In genomic region chr11:94342250-94342649, GRCh38 we compare ENCODE assay signal across 28 cellular contexts. TPM values are rescaled to one million over a fixed set of nuclear protein-coding genes. Genes with fewer than 3 reads are reported as not detected.
"Had no signal": no experiment of that assay in that cellular context is flagged by ENCODE, and none has a peak within 500 bp of the region (broad histone marks: within the 10 kb centered on the region; RNA-seq: fewer than 3 reads in every experiment).

No MANE protein-coding gene starts in this region.

- H3K27ac ChIP-seq: adrenal gland, Peyer's patch, SJSA1 had no signal

- H3K27me3 ChIP-seq: adrenal gland, Peyer's patch, SJSA1 had no signal

- H3K4me1 ChIP-seq: adrenal gland, Peyer's patch, SJSA1 had no signal

- H3K4me3 ChIP-seq: adrenal gland, Peyer's patch, SJSA1 had no signal

- DNase-seq: activated CD4-positive, alpha-beta T cell treated with anti-CD3 and anti-CD28 coated beads for 36 hours; activated CD4-positive, alpha-beta T cell treated with anti-CD3 and anti-CD28 coated beads, Interleukin-2, amount 10 ng/mL, durations not matched to agents 7 days and 5 days; activated CD4-positive, alpha-beta T cell treated with anti-CD3 and anti-CD28 coated beads, Interleukin-2, amount 50 U/mL, for 48 hours; activated CD8-positive, alpha-beta T cell treated with anti-CD3 and anti-CD28 coated beads, Interleukin-2, amount 10 ng/mL, durations not matched to agents 7 days and 5 days; activated gamma-delta T cell treated with Interleukin-2 at 50 U/mL for 16 hours; activated naive CD4-positive, alpha-beta T cell treated with anti-CD3 and anti-CD28 coated beads for 36 hours; activated T-cell treated with anti-CD3 and anti-CD28 coated beads for 4 hours; activated T-cell treated with anti-CD3 and anti-CD28 coated beads, Interleukin-2, amount 50 U/mL, for 4 hours; adrenal gland; central memory CD4-positive, alpha-beta T cell; NCI-H1092; NCI-H1436 treated with DMSO at 0.1 percent for 48 hours; NCI-H1694 treated with DMSO at 0.1 percent for 48 hours; NCI-H2029; NCI-H345; NCI-H524 treated with DMSO at 0.1 percent for 48 hours; Peyer's patch; RPMI8226; SHP77 treated with DMSO at 0.1 percent for 48 hours; SK-N-SH had no signal

- ATAC-seq: activated CD4-positive, alpha-beta T cell treated with anti-CD3 and anti-CD28 coated beads for 36 hours; activated CD4-positive, CD25-positive, alpha-beta regulatory T cell treated with anti-CD3 and anti-CD28 coated beads, Interleukin-2, amount 50 U/mL, for 24 hours; activated CD8-positive, alpha-beta T cell treated with anti-CD3 and anti-CD28 coated beads, Interleukin-2, amount 10 ng/mL, durations not matched to agents 7 days and 5 days; activated naive CD4-positive, alpha-beta T cell treated with anti-CD3 and anti-CD28 coated beads, Interleukin-2, amount 50 U/mL, for 72 hours; activated T-cell treated with anti-CD3 and anti-CD28 coated beads, Interleukin-2, amount 50 U/mL, for 4 hours; WTC11 had no signal

RNA-seq across cellular contexts. Expression of gene IZUMO1R, which starts 37.9 kb away (rescaled TPM):
- total RNA-seq: activated CD4-positive, alpha-beta T cell treated with anti-CD3 and anti-CD28 coated beads for 36 hours; activated CD4-positive, alpha-beta T cell treated with anti-CD3 and anti-CD28 coated beads, Interleukin-2, amount 10 ng/mL, durations not matched to agents 7 days and 5 days; activated CD8-positive, alpha-beta T cell treated with anti-CD3 and anti-CD28 coated beads, Interleukin-2, amount 10 ng/mL, durations not matched to agents 7 days and 5 days; activated naive CD4-positive, alpha-beta T cell treated with anti-CD3 and anti-CD28 coated beads for 36 hours; activated naive CD4-positive, alpha-beta T cell treated with anti-CD3 and anti-CD28 coated beads, Interleukin-2, amount 50 U/mL, for 72 hours; activated T-cell treated with anti-CD3 and anti-CD28 coated beads, Interleukin-2, amount 50 U/mL, for 4 hours; activated T-helper 1 cell treated with anti-CD3 and anti-CD28 coated beads, Interleukin-12 subunit alpha, Interleukin-12 subunit beta, Interleukin-2, Interleukin-4 antibody, amounts not matched to agents 30 ng/mL and 10 ng/mL and 1 ng/mL, durations not matched to agents 14 hours and 24 hours and 36 hours; cerebellum; LHCN-M2; NCI-H460; Peyer's patch; SJSA1; WTC11 had no signal
- polyA plus RNA-seq: adrenal gland had no signal

RNA-seq across cellular contexts. Expression of gene GPR83, which starts 59.0 kb away (rescaled TPM):
- total RNA-seq: activated CD8-positive, alpha-beta T cell treated with anti-CD3 and anti-CD28 coated beads, Interleukin-2, amount 10 ng/mL, durations not matched to agents 7 days and 5 days; activated naive CD4-positive, alpha-beta T cell treated with anti-CD3 and anti-CD28 coated beads for 36 hours; activated T-helper 1 cell treated with anti-CD3 and anti-CD28 coated beads, Interleukin-12 subunit alpha, Interleukin-12 subunit beta, Interleukin-2, Interleukin-4 antibody, amounts not matched to agents 30 ng/mL and 10 ng/mL and 1 ng/mL, durations not matched to agents 14 hours and 24 hours and 36 hours; LHCN-M2; SJSA1 had no signal
